In the genomic region with DNA sequence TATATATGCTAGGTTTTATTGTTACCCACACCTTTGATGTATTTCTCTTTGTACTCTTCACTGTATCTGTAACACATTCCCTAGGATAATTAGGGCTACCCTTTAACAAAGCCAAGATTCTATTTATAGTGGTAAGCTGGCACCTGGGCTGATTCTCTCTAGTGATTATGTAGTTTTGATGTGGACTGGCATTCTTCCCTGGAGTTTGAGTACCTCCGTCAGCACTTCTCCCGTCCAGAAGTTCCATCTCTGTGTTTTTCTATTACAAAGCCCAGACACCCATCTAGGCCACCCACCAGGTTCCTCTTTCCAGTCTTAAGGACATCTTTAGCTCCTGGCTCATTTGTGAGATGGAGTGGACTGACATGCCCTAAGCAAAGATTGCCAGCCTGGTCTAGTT, we compare ENCODE assay signal across 20 cellular contexts. TPM values are rescaled to one million over a fixed set of nuclear protein-coding genes. Genes with fewer than 3 reads are reported as not detected.
DNase-seq lines count a peak whose midpoint lies in the region; ATAC-seq and TF ChIP-seq lines count a peak whose summit lies in the region.
"Had no signal": no experiment of that assay in that cellular context is flagged by ENCODE, and none has a peak within 500 bp of the region (broad histone marks: within the 10 kb centered on the region; RNA-seq: fewer than 3 reads in every experiment).

No MANE protein-coding gene starts in this region.

- POLR2A ChIA-PET in activated CD4-positive, alpha-beta memory T cell treated with anti-CD3 and anti-CD28 coated beads, Interleukin-2, amount 10 ng/mL, durations not matched to agents 7 days and 5 days (lab: Charles Lee), result interaction anchor here (0.7 to 2.7 kb wide), 18 partner anchors 10 to 263 kb away, joined by 3 to 16 read pairs (median 4); a partner anchor contains a TSS
- POLR2A ChIA-PET in activated CD4-positive, alpha-beta memory T cell treated with anti-CD3 and anti-CD28 coated beads for 36 hours (lab: Charles Lee), result interaction anchor here (0.5 to 1.0 kb wide), 2 partner anchors 15 to 16 kb away, joined by 3 to 4 read pairs; no protein-coding TSS in a partner anchor

- DNase-seq in activated CD4-positive, alpha-beta memory T cell treated with anti-CD3 and anti-CD28 coated beads, Interleukin-2, amount 10 ng/mL, durations not matched to agents 7 days and 5 days, result no peak
- DNase-seq in activated CD4-positive, alpha-beta memory T cell treated with anti-CD3 and anti-CD28 coated beads for 36 hours, result no peak
- DNase-seq in DND-41 (no peak), RPMI8226 (peak; percentile 54), esophagus muscularis mucosa (ENCODE audit: extremely low spot score) (peak; percentile 55), NCI-H1048 (lab: John Stamatoyannopoulos, UW) (no peak), middle frontal gyrus (ENCODE audit: extremely low spot score, low spot score) (no peak)
- DNase-seq in effector CD4-positive, alpha-beta T cell, result no peak
- DNase-seq: Caco-2; DMS153; NCI-H1092; NCI-H146; NCI-H526 treated with DMSO at 0.1 percent for 48 hours; NK-92 treated with Interleukin-12 subunit alpha and Interleukin-12 subunit beta, amount 100 ng/mL, for 24 hours; SIG-M5 had no signal

- no peak for TF ChIP-seq POLR2A in esophagus muscularis mucosa (IDR thresholded peaks at IDR 0.05; ENCODE audit: low read depth)

- H3K27ac ChIP-seq in DND-41 (ENCODE audit: low read length) (no peak overlapping the region), esophagus muscularis mucosa (replicated peaks in 1 of 4) (no peak overlapping the region)
- H3K27ac ChIP-seq: C4-2B, KMS-11 had no signal

- H2AFZ ChIP-seq in DND-41 (ENCODE audit: low read depth, low read length), result no peak overlapping the region

- peak overlapping the region; percentile 75 for H3K27ac Mint-ChIP-seq in activated CD4-positive, alpha-beta memory T cell treated with anti-CD3 and anti-CD28 coated beads, Interleukin-2, amount 10 ng/mL, durations not matched to agents 7 days and 5 days
- no peak overlapping the region for H3K27ac Mint-ChIP-seq in activated CD4-positive, alpha-beta memory T cell treated with anti-CD3 and anti-CD28 coated beads for 36 hours

- H3K9me3 Mint-ChIP-seq in activated CD4-positive, alpha-beta memory T cell treated with anti-CD3 and anti-CD28 coated beads, Interleukin-2, amount 10 ng/mL, durations not matched to agents 7 days and 5 days, result peaks cover 2% of the 10 kb centered on the region
- H3K9me3 Mint-ChIP-seq in activated CD4-positive, alpha-beta memory T cell treated with anti-CD3 and anti-CD28 coated beads for 36 hours, result no peaks in the 10 kb centered on the region

- no peaks in the 10 kb centered on the region for H3K4me1 ChIP-seq in DND-41 (ENCODE audit: insufficient read depth, low read length)
- peaks cover 0 to 8% (median 0%) of the 10 kb centered on the region in 4 donors for H3K4me1 ChIP-seq in esophagus muscularis mucosa
- H3K4me1 ChIP-seq: Caco-2 had no signal

- 57% methylated on average over 2 of the region's 2 CpGs for WGBS in esophagus muscularis mucosa

- CTCF ChIA-PET in activated CD4-positive, alpha-beta memory T cell treated with anti-CD3 and anti-CD28 coated beads, Interleukin-2, amount 10 ng/mL, durations not matched to agents 7 days and 5 days (lab: Charles Lee), result interaction anchor here (0.8 to 3.6 kb wide), 9 partner anchors 11 to 251 kb away, joined by 3 to 11 read pairs (median 4); a partner anchor contains a TSS
- CTCF ChIA-PET in activated CD4-positive, alpha-beta memory T cell treated with anti-CD3 and anti-CD28 coated beads for 36 hours (lab: Charles Lee), result interaction anchor here (1.1 to 1.3 kb wide), 2 partner anchors 17 to 174 kb away, joined by 3 read pairs; no protein-coding TSS in a partner anchor

- H3K9me3 ChIP-seq in DND-41 (ENCODE audit: insufficient read depth, low read length, severe bottlenecking) (no peaks in the 10 kb centered on the region), esophagus muscularis mucosa (no peaks in the 10 kb centered on the region)
- H3K9me3 ChIP-seq: Caco-2 had no signal

- no peaks in the 10 kb centered on the region for H3K79me2 ChIP-seq in DND-41 (ENCODE audit: insufficient read depth, low read length)

- no peaks in the 10 kb centered on the region for H3K27me3 ChIP-seq in DND-41 (ENCODE audit: insufficient read depth, low read length, poor library complexity)
- H3K27me3 ChIP-seq in esophagus muscularis mucosa, result no peaks in the 10 kb centered on the region

- peaks cover 38% of the 10 kb centered on the region for H3K36me3 Mint-ChIP-seq in activated CD4-positive, alpha-beta memory T cell treated with anti-CD3 and anti-CD28 coated beads, Interleukin-2, amount 10 ng/mL, durations not matched to agents 7 days and 5 days (ENCODE audit: low read depth)
- H3K36me3 Mint-ChIP-seq in activated CD4-positive, alpha-beta memory T cell treated with anti-CD3 and anti-CD28 coated beads for 36 hours, result no peaks in the 10 kb centered on the region

- no peak for TF ChIP-seq EP300 in esophagus muscularis mucosa (IDR thresholded peaks at IDR 0.05)

- H4K20me1 ChIP-seq in DND-41 (ENCODE audit: insufficient read depth, low read length), result no peaks in the 10 kb centered on the region

- ATAC-seq in DND-41 (ENCODE audit: insufficient read depth, low read depth), result peak; percentile 30
- ATAC-seq: HepG2 had no signal

- no peak overlapping the region for H3K4me3 Mint-ChIP-seq in activated CD4-positive, alpha-beta memory T cell treated with anti-CD3 and anti-CD28 coated beads, Interleukin-2, amount 10 ng/mL, durations not matched to agents 7 days and 5 days
- no peak overlapping the region for H3K4me3 Mint-ChIP-seq in activated CD4-positive, alpha-beta memory T cell treated with anti-CD3 and anti-CD28 coated beads for 36 hours

- no peak for TF ChIP-seq CTCF in DND-41 (IDR thresholded peaks at IDR 0.05; ENCODE audit: borderline replicate concordance, extremely low read depth, low read length, poor library complexity, severe bottlenecking)
- no peak for TF ChIP-seq CTCF in esophagus muscularis mucosa (IDR thresholded peaks at IDR 0.05)

- H3K27me3 Mint-ChIP-seq in activated CD4-positive, alpha-beta memory T cell treated with anti-CD3 and anti-CD28 coated beads, Interleukin-2, amount 10 ng/mL, durations not matched to agents 7 days and 5 days, result peaks cover 12% of the 10 kb centered on the region
- H3K27me3 Mint-ChIP-seq in activated CD4-positive, alpha-beta memory T cell treated with anti-CD3 and anti-CD28 coated beads for 36 hours, result peaks cover 9% of the 10 kb centered on the region

- intact Hi-C loops in activated CD4-positive, alpha-beta memory T cell treated with anti-CD3 and anti-CD28 coated beads for 36 hours (cut with micrococcal nuclease), result no loop called here
- intact Hi-C loops in esophagus muscularis mucosa (cut with DNase I), result no loop called here

- no peak overlapping the region for H3K4me2 ChIP-seq in DND-41 (ENCODE audit: insufficient read depth, low read length)
- H3K4me2 ChIP-seq: KMS-11 had no signal

- H3K36me3 ChIP-seq in DND-41 (ENCODE audit: insufficient read depth, low read length) (peaks cover 38% of the 10 kb centered on the region), esophagus muscularis mucosa (no peaks in the 10 kb centered on the region)

- H3K4me3 ChIP-seq in DND-41 (ENCODE audit: low read depth in 1 of 2, low read length in 2 of 2) (no peak overlapping the region), esophagus muscularis mucosa (no peak overlapping the region)

- no peak overlapping the region for H3K9ac ChIP-seq in DND-41 (ENCODE audit: low read depth, low read length)
- H3K9ac ChIP-seq: KMS-11 had no signal

- H3K4me1 Mint-ChIP-seq in activated CD4-positive, alpha-beta memory T cell treated with anti-CD3 and anti-CD28 coated beads, Interleukin-2, amount 10 ng/mL, durations not matched to agents 7 days and 5 days, result peaks cover 46% of the 10 kb centered on the region
- peaks cover 19% of the 10 kb centered on the region for H3K4me1 Mint-ChIP-seq in activated CD4-positive, alpha-beta memory T cell treated with anti-CD3 and anti-CD28 coated beads for 36 hours (ENCODE audit: low read depth)

RNA-seq across cellular contexts. Expression of a gene that starts 55.9 kb away (rescaled TPM):
- 1 to 10 TPM; 2.5 to 3.4 TPM for total RNA-seq in activated CD4-positive, alpha-beta memory T cell treated with anti-CD3 and anti-CD28 coated beads, Interleukin-2, amount 10 ng/mL, durations not matched to agents 7 days and 5 days
- under 1 TPM; 0.05 to 0.10 TPM for total RNA-seq in activated CD4-positive, alpha-beta memory T cell treated with anti-CD3 and anti-CD28 coated beads for 36 hours
- 10 to 100 TPM in 3 of 4 donors, 1 to 10 TPM in 1; 9.9 to 14.6 (median 12.2) TPM for total RNA-seq in esophagus muscularis mucosa
- total RNA-seq: A673, MCF 10A had no signal

Comparison
In these comparisons a context has a peak if more than half of its experiments do, and no peak if none do; other contexts are left out.
1. DNase-seq: peak in RPMI8226 (single experiment) and esophagus muscularis mucosa (single experiment); none in activated CD4-positive, alpha-beta memory T cell treated with anti-CD3 and anti-CD28 coated beads, Interleukin-2, amount 10 ng/mL, durations not matched to agents 7 days and 5 days (single experiment), activated CD4-positive, alpha-beta memory T cell treated with anti-CD3 and anti-CD28 coated beads for 36 hours (single experiment), DND-41 (single experiment), NCI-H1048 (single experiment), middle frontal gyrus (single experiment) and effector CD4-positive, alpha-beta T cell (single experiment).